In the genomic region with DNA sequence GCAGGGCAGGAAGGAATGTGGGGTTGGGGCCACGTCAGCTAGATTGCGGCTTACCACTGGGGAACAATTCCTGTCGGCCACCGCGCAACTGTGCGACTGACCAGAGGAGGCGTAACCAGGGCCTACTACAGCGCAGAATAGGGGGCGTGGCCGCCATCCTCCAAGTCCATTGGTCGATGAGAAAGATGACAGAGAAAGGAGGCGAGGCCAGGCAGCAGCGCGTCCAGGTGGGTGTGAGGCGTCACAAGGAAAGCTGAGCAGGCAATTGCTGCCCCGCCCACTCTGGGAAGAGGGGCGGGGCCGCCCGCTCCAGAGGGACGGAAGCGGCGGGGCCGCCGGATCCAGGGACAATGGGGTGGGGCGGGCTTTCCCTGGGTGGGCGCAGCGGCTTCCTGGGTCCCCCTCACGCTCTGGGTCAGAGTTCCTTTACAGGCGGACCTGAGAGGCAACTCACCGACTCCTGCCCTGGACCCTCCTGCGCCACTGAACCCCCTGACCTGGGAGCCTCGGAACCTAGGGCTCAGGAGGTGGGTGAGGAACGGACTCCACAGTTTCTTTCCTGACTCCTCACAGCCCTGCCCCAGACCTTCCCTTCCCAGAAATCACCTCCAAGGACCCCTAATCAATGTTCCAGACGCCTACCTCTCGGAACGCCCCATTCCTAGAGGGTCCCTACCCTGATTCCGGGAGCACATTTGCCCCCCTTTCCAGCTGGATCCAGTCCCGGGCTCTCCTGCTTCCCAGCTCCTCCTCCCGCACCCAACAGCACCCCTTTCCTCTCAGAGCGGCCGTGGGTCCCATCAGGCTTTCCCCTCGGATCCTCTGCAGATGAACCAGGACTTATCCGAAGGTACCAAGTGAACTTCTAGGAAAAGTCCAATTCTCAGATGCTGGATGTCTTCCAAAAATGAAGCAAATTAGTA, we compare ENCODE assay signal across 16 cellular contexts.
DNase-seq lines count a peak whose midpoint lies in the region; ATAC-seq, FAIRE-seq and TF ChIP-seq lines count a peak whose summit lies in the region.
"Had no signal": no experiment of that assay in that cellular context is flagged by ENCODE, and none has a peak within 500 bp of the region (broad histone marks: within the 10 kb centered on the region; RNA-seq: fewer than 3 reads in every experiment).

No MANE protein-coding gene starts in this region.

- TF ChIP-seq CTCF in thoracic aorta (IDR thresholded peaks at IDR 0.05) (no peak), D721Med (IDR thresholded peaks at IDR 0.05; ENCODE audit: insufficient read depth, missing control alignments) (no peak)

- H3K9ac ChIP-seq in mucosa of rectum (ENCODE audit: low read depth in 1 of 2, low read length in 2 of 2): peak overlapping the region in 1 of 2 donors; percentile 33
- H3K9ac ChIP-seq: GM23248 had no signal

- H3K9me3 ChIP-seq in mucosa of rectum (ENCODE audit: control insufficient read depth in 2 of 2, low read length in 2 of 2): peaks cover 0 to 1% of the 10 kb centered on the region in 2 donors
- no peaks in the 10 kb centered on the region for H3K9me3 ChIP-seq in thoracic aorta

- peak; percentile 90 for DNase-seq in RPMI8226
- DNase-seq in Right ventricle myocardium superior: peak; percentile 74
- DNase-seq in thoracic aorta (ENCODE audit: low spot score): peak; percentile 86
- DNase-seq in NCI-H187 (lab: John Stamatoyannopoulos, UW): no peak
- DNase-seq in D721Med (ENCODE audit: insufficient read length, low spot score): no peak
- DNase-seq in SHP77 treated with DMSO at 0.1 percent for 48 hours (lab: John Stamatoyannopoulos, UW): no peak
- no peak for DNase-seq in cerebellar cortex (ENCODE audit: low spot score)
- DNase-seq: activated CD8-positive, alpha-beta memory T cell treated with anti-CD3 and anti-CD28 coated beads, Interleukin-2, amount 50 U/mL, for 4 hours; amniotic stem cell; CD4-positive, alpha-beta memory T cell; effector memory CD8-positive, alpha-beta T cell; GM23248; NCI-H1048; NCI-H69; stimulated activated CD4-positive, alpha-beta T cell treated with anti-CD3 and anti-CD28 coated beads, Interleukin-15, amount 100 ng/mL, for 24 hours had no signal

- H3K27ac ChIP-seq in mucosa of rectum (ENCODE audit: low read depth in 2 of 2, low read length in 2 of 2) (no peak overlapping the region), thoracic aorta (peak overlapping the region; percentile 33 to 72)
- H3K27ac ChIP-seq: GM23248 had no signal

- H3K27me3 ChIP-seq in mucosa of rectum (ENCODE audit: control insufficient read depth in 2 of 2, insufficient read depth in 2 of 2, low read length in 2 of 2): no peaks in the 10 kb centered on the region
- no peaks in the 10 kb centered on the region for H3K27me3 ChIP-seq in thoracic aorta (replicated peaks; ENCODE audit: insufficient read depth)

- H3K36me3 ChIP-seq in mucosa of rectum (ENCODE audit: control insufficient read depth in 2 of 2, insufficient read depth in 2 of 2, low read length in 2 of 2) (no peaks in the 10 kb centered on the region), thoracic aorta (no peaks in the 10 kb centered on the region)

- no peak for FAIRE-seq in D721Med (lab: Jason Lieb, UNC)

- intact Hi-C loops in Right ventricle myocardium superior (cut with DNase I): no loop called here

- no peaks in the 10 kb centered on the region for H3K4me1 ChIP-seq in mucosa of rectum (ENCODE audit: control insufficient read depth in 2 of 2, insufficient read depth in 2 of 2, low read length in 2 of 2)
- peaks cover 9 to 20% of the 10 kb centered on the region in 2 donors for H3K4me1 ChIP-seq in thoracic aorta (ENCODE audit: control insufficient read depth in 1 of 2, low read depth in 2 of 2)

- ATAC-seq in Right ventricle myocardium superior (ENCODE audit: poor library complexity) (peak; percentile 92), thoracic aorta (ENCODE audit: insufficient number of reproducible peaks, low FRiP score, low read depth) (peak; percentile 88)
- ATAC-seq: effector memory CD8-positive, alpha-beta T cell had no signal

- H3K4me3 ChIP-seq in mucosa of rectum (ENCODE audit: low read length in 2 of 2) (peak overlapping the region; percentile 39 to 41), thoracic aorta (peak overlapping the region; percentile 75)
- H3K4me3 ChIP-seq: GM23248 had no signal

Comparison
In these comparisons a context has a peak if more than half of its experiments do, and no peak if none do; other contexts are left out.
1. DNase-seq: peak in RPMI8226 (single experiment), Right ventricle myocardium superior (single experiment) and thoracic aorta (single experiment); none in NCI-H187 (0 of 2), D721Med (single experiment), SHP77 treated with DMSO at 0.1 percent for 48 hours (single experiment) and cerebellar cortex (single experiment).
2. H3K27ac ChIP-seq: peak in thoracic aorta (2 of 2); none in mucosa of rectum (0 of 2).